ENCODE assay signal across 30 cellular contexts in the genomic region with DNA sequence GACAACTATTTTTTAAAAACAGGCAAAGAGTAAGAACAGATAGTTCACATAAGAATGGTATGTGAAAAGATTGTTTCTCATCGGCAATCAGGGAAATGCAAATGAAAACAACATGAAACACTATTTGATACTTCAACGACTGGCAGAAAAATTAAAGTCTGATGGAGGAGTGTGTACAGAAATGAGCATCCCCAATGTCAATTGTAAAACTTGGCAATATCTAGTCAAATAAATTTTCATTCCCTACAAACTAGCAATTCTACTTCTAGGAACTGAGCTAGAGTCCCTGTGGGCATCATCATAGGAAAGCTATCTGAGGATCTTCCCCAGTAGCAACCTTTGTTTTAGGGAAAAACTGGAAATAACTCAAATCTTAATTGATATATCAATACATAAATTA. TPM values are rescaled to one million over a fixed set of nuclear protein-coding genes. Genes with fewer than 3 reads are reported as not detected.
A peak's percentile ranks its signal among the peaks of the same experiment; 100 is the strongest.
DNase-seq lines count a peak whose midpoint lies in the region; ATAC-seq, FAIRE-seq and TF ChIP-seq lines count a peak whose summit lies in the region.
"Had no signal": no experiment of that assay in that cellular context is flagged by ENCODE, and none has a peak within 500 bp of the region (broad histone marks: within the 10 kb centered on the region; RNA-seq: fewer than 3 reads in every experiment).

No MANE protein-coding gene starts in this region.

- ATAC-seq in A549, result no peak
- ATAC-seq in K562, result no peak
- ATAC-seq in HG03520 (IDR thresholded peaks at IDR 0.05; ENCODE audit: unreplicated experiment), result no peak
- ATAC-seq: CD8-positive, alpha-beta T cell had no signal

- H3K4me3 ChIP-seq in A549 (no peak overlapping the region), K562 (no peak overlapping the region)
- H3K4me3 ChIP-seq: BLaER1; BLaER1 treated with 17β-estradiol and CSF1 and Interleukin-3, amounts not matched to agents 10 nM and 100 nM had no signal

- TF ChIP-seq POLR2A in A549 (IDR thresholded peaks at IDR 0.05; ENCODE audit: low read length), result no peak
- TF ChIP-seq POLR2A in K562 (conservative IDR thresholded peaks at IDR 0.05), result no peak

- intact Hi-C loops in K562 (cut with micrococcal nuclease), result no loop called here

- FAIRE-seq in A549 (lab: Jason Lieb, UNC) (no peak), K562 (lab: Jason Lieb, UNC) (no peak)
- FAIRE-seq: A204.1, D721Med had no signal

- H3K27me3 ChIP-seq in K562 (ENCODE audit: control insufficient read depth in 2 of 2, insufficient read depth in 2 of 2, low read length in 2 of 2), result no peaks in the 10 kb centered on the region; a peak in 2 of 5 replicates
- H3K27me3 ChIP-seq: BE2C; BLaER1; BLaER1 treated with 17β-estradiol and CSF1 and Interleukin-3, amounts not matched to agents 10 nM and 100 nM had no signal

- no peak overlapping the region for H3K9ac ChIP-seq in K562 (ENCODE audit: insufficient read depth in 1 of 2, low read depth in 2 of 2, low read length in 2 of 2)
- H3K9ac ChIP-seq: BLaER1; BLaER1 treated with 17β-estradiol and CSF1 and Interleukin-3, amounts not matched to agents 10 nM and 100 nM had no signal

- H3K4me2 ChIP-seq in A549, result no peak overlapping the region
- no peak overlapping the region for H3K4me2 ChIP-seq in K562 (ENCODE audit: insufficient read depth, low read length)
- H3K4me2 ChIP-seq: BLaER1; BLaER1 treated with 17β-estradiol and CSF1 and Interleukin-3, amounts not matched to agents 10 nM and 100 nM had no signal

- no peak overlapping the region for H2AFZ ChIP-seq in K562 (ENCODE audit: low read depth, low read length)

- DNase-seq in A549 (ENCODE audit: low read depth in 1 of 2, low spot score in 1 of 2), result no peak
- no peak for DNase-seq in K562 (ENCODE audit: extremely low read depth in 1 of 4, low spot score in 3 of 4)
- no peak for DNase-seq in NK-92 (lab: John Stamatoyannopoulos, UW; ENCODE audit: unreplicated experiment)
- DNase-seq: 8988T; ACHN; AML-193; BE2C; C1 segment of cervical spinal cord; Caco-2; Calu3; CD4-positive, alpha-beta memory T cell; CD4-positive, alpha-beta T cell; CD4-positive, CD25-positive, alpha-beta regulatory T cell; CD8-positive, alpha-beta memory T cell; CD8-positive, alpha-beta T cell; COR-L47; DMS 273 treated with DMSO at 0.1 percent for 48 hours; DMS153; DMS53; DMS79; DMS79 treated with DMSO at 0.1 percent for 48 hours; DND-41; EL had no signal

- no peak for TF ChIP-seq RAD21 in A549 (conservative IDR thresholded peaks at IDR 0.05 in 1 of 2, IDR thresholded peaks at IDR 0.05 in 1 of 2)
- TF ChIP-seq RAD21 in K562 (CRISPR knock-in tag; conservative IDR thresholded peaks at IDR 0.05 in 1 of 2, IDR thresholded peaks at IDR 0.05 in 1 of 2), result no peak

- no peaks in the 10 kb centered on the region for H3K9me3 ChIP-seq in A549
- no peaks in the 10 kb centered on the region for H3K9me3 ChIP-seq in K562 (replicated peaks; ENCODE audit: control insufficient read depth, insufficient read depth, low read depth, low read length)
- H3K9me3 ChIP-seq: BE2C, Caco-2 had no signal

- in situ Hi-C loops in K562 (cut with MboI), result no loop called here

- POLR2A ChIA-PET in A549 (lab: Yijun Ruan, JAX) (no interaction called here), K562 (lab: Yijun Ruan, JAX) (no interaction called here)

- CTCF ChIA-PET in A549 (lab: Yijun Ruan, JAX) (no interaction called here), K562 (lab: Yijun Ruan, JAX; ENCODE audit: low intra/inter-chr PET ratio) (no interaction called here)

- H3K9me1 ChIP-seq in K562 (ENCODE audit: control insufficient read depth, insufficient read depth, low read length), result no peaks in the 10 kb centered on the region

- no peak for TF ChIP-seq EP300 in A549 (IDR thresholded peaks at IDR 0.05)
- no peak for TF ChIP-seq EP300 in K562 (IDR thresholded peaks at IDR 0.05; ENCODE audit: low read length)

- TF ChIP-seq CTCF in A549 (IDR thresholded peaks at IDR 0.05) (no peak), K562 (IDR thresholded peaks at IDR 0.05 in 2 of 3, conservative IDR thresholded peaks at IDR 0.05 in 1 of 3; ENCODE audit: insufficient read depth in 2 of 3, low read depth in 1 of 3, low read length in 3 of 3) (no peak)

- H3K4me1 ChIP-seq in A549, result no peaks in the 10 kb centered on the region
- H3K4me1 ChIP-seq in K562 (replicated peaks in 1 of 2; ENCODE audit: control insufficient read depth in 2 of 2, insufficient read depth in 2 of 2, low read length in 2 of 2), result no peaks in the 10 kb centered on the region
- H3K4me1 ChIP-seq: BE2C; BLaER1; BLaER1 treated with 17β-estradiol and CSF1 and Interleukin-3, amounts not matched to agents 10 nM and 100 nM; Caco-2 had no signal

- no TSS peak for BruUV-seq in K562 (replicated peaks; lab: Mats Ljungman, UMichigan)

- H3K36me3 ChIP-seq in K562 (ENCODE audit: control insufficient read depth, insufficient read depth, low read length), result no peaks in the 10 kb centered on the region
- H3K36me3 ChIP-seq: BE2C; BLaER1; BLaER1 treated with 17β-estradiol and CSF1 and Interleukin-3, amounts not matched to agents 10 nM and 100 nM had no signal

- WGBS in A549 (ENCODE audit: missing lambda C conversion rate), result 44% methylated on average over 2 of the region's 2 CpGs
- WGBS in K562 (ENCODE audit: insufficient coverage, low coverage, missing lambda C conversion rate), result 45% methylated on average over 2 of the region's 2 CpGs

- H3K27ac ChIP-seq in A549 (no peak overlapping the region), K562 (ENCODE audit: extremely low read depth, low read depth, low read length) (no peak overlapping the region)
- H3K27ac ChIP-seq: 22Rv1; BLaER1; BLaER1 treated with 17β-estradiol and CSF1 and Interleukin-3, amounts not matched to agents 10 nM and 100 nM; C4-2B had no signal

- no peaks in the 10 kb centered on the region for H4K20me1 ChIP-seq in K562 (replicated peaks; ENCODE audit: control insufficient read depth, insufficient read depth, low read length)
- H4K20me1 ChIP-seq: BLaER1; BLaER1 treated with 17β-estradiol and CSF1 and Interleukin-3, amounts not matched to agents 10 nM and 100 nM had no signal

- H3K79me2 ChIP-seq in K562 (ENCODE audit: control insufficient read depth, insufficient read depth, low read length), result no peaks in the 10 kb centered on the region

TF ChIP-seq in A549, 52 proteins besides CTCF, POLR2A, EP300 and RAD21:
- TF ChIP-seq CBX8 (IDR thresholded peaks at IDR 0.05) (0 out of 2 replicates have a peak, but pooled peaks have one; percentile 65), POLR2AphosphoS2 (conservative IDR thresholded peaks at IDR 0.05; ENCODE audit: low read length) (no peak), SREBF2 (IDR thresholded peaks at IDR 0.05) (no peak), FOXS1 (CRISPR knock-in tag; IDR thresholded peaks at IDR 0.05) (no peak), MYC (IDR thresholded peaks at IDR 0.05; ENCODE audit: borderline replicate concordance, low read length) (no peak)

TF ChIP-seq in K562, 482 proteins besides CTCF, POLR2A, EP300 and RAD21:
- TF ChIP-seq CBX8 (IDR thresholded peaks at IDR 0.05; ENCODE audit: borderline replicate concordance, extremely low read depth, low read depth, low read length, poor library complexity, severe bottlenecking) (peak; percentile 76), MAFG (tag; conservative IDR thresholded peaks at IDR 0.05) (no peak)

RNA-seq across cellular contexts. Expression of gene MAP3K1, which starts 29.0 kb away (rescaled TPM):
- polyA plus RNA-seq in A549 (2011; rRNA removed) (4.5 and 5.1 TPM in 2 replicates), A549 (2017; fragmentation: RNase III; extraction: RNeasy Plus Mini Kit Qiagen cat#74134 plus additional on column Dnase treatment) (1.8 to 2.1 TPM (median 1.9 TPM) in 3 replicates), K562 (2011; rRNA removed) (9.7 and 11.1 TPM in 2 replicates), K562 (2014; fragmentation: Illumina TruSeq; extraction: Trizol) (6.7 and 7.5 TPM in 2 replicates), K562 (2014; fragmentation: Nextera tagmentation; extraction: Ambion mirVana) (1 to 10 TPM; 3.9 to 6.9 TPM), K562 (2014; rRNA removed) (4.7 and 4.9 TPM in 2 replicates)
- 0.62 and 0.75 TPM in 2 replicates for polyA plus RNA-seq in A549 (2012; cell fraction: cytosol; rRNA removed)
- 0.85 and 1.2 TPM in 2 replicates for polyA plus RNA-seq in A549 (2012; cell fraction: nucleus; rRNA removed)
- 6.8 and 7.9 TPM in 2 replicates for polyA minus RNA-seq in A549 (2011; rRNA and poly(A)+ RNA removed)
- total RNA-seq in K562 (2011; cell fraction: chromatin; rRNA removed; ENCODE audit: low replicate concordance), result 6.2 and 19.0 TPM in 2 replicates
- total RNA-seq in K562 (2011; cell fraction: nucleolus; rRNA removed), result 4.0 and 5.5 TPM in 2 replicates
- 8.2 and 9.7 TPM in 2 replicates for total RNA-seq in K562 (2011; cell fraction: nucleoplasm; rRNA removed)
- total RNA-seq in K562 (2014; rRNA removed) (7.0 and 8.4 TPM in 2 replicates), K562 (2014; rRNA removed; fragmentation: Illumina TruSeq; extraction: Trizol) (13.7 and 14.7 TPM in 2 replicates), K562 (2015; rRNA removed; fragmentation: Illumina TruSeq; extraction: Trizol) (13.5 and 13.9 TPM in 2 replicates), K562 (2021) (9.9 and 10.7 TPM in 2 replicates)
- polyA plus RNA-seq in K562 (2011; cell fraction: cytosol; rRNA removed), result 2.5 and 5.2 TPM in 2 replicates
- polyA plus RNA-seq in K562 (2011; cell fraction: nucleus; rRNA removed), result 8.4 and 11.7 TPM in 2 replicates
- polyA plus RNA-seq in K562 (2012), result 5.0 TPM in 2 replicates
- 31.1 and 33.0 TPM in 2 replicates for polyA minus RNA-seq in K562 (2011; rRNA and poly(A)+ RNA removed)
- polyA minus RNA-seq in K562 (2011; cell fraction: cytosol; rRNA and poly(A)+ RNA removed), result 9.0 and 11.6 TPM in 2 replicates
- polyA minus RNA-seq in K562 (2011; cell fraction: nucleus; rRNA and poly(A)+ RNA removed), result 8.8 and 15.7 TPM in 2 replicates

Comparison
In these comparisons a context has a peak if more than half of its experiments do, and no peak if none do; other contexts are left out.
1. Of the 35 proteins assayed by ChIP-seq in both K562 and A549: peak only in K562: none; only in A549: none; in both: CBX8; in neither: 34.